ENCODE assay signal across 16 cellular contexts in the genomic region with DNA sequence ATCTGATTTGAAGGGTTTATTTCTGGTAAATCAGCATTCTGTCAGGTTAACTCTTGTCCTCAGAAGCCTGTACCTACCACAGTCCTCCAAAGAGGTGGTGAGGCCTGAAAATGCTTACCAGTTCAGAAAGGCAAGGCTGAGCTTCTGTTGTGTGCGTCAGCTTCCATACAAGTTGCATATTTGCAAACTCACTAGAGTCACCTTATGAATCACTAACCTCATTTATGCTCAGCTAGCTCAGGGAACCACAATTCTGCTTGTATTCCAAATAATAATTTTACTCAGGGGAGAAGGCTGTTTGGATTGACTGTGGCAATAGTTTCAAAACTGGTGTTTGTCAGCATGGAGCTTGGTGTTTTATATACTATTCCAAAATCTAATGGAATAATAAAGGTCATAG.
DNase-seq lines count a peak whose midpoint lies in the region; ATAC-seq and TF ChIP-seq lines count a peak whose summit lies in the region.
"Had no signal": no experiment of that assay in that cellular context is flagged by ENCODE, and none has a peak within 500 bp of the region (broad histone marks: within the 10 kb centered on the region; RNA-seq: fewer than 3 reads in every experiment).

No MANE protein-coding gene starts in this region.

- no CpG with 5 or more reads among the region's 1 CpG for WGBS in IMR-90 (ENCODE audit: extremely low coverage in 2 of 2, insufficient read length in 1 of 2), 2 experiments

- 0 out of 4 replicates have a peak, but pooled peaks cover 0 to 6% of the 10 kb centered on the region in 2 experiments for H3K79me1 ChIP-seq in IMR-90 (ENCODE audit: low read depth in 1 of 2, low read length in 2 of 2)

- no peak overlapping the region for H3K9ac ChIP-seq in IMR-90 (ENCODE audit: low read depth, low read length)
- H3K9ac ChIP-seq: BLaER1 treated with 17β-estradiol and CSF1 and Interleukin-3, amounts not matched to agents 10 nM and 100 nM had no signal

- TF ChIP-seq RAD21 in IMR-90 (IDR thresholded peaks at IDR 0.05; ENCODE audit: low read length): peak; percentile 24; the same call in 1 of the 2 replicates

- no peaks in the 10 kb centered on the region for H3K27me3 ChIP-seq in IMR-90 (ENCODE audit: control insufficient read depth, insufficient read depth, low read length)
- no peaks in the 10 kb centered on the region for H3K27me3 ChIP-seq in brain microvascular endothelial cell (replicated peaks)
- no peaks in the 10 kb centered on the region for H3K27me3 ChIP-seq in uterus
- H3K27me3 ChIP-seq: BLaER1 treated with 17β-estradiol and CSF1 and Interleukin-3, amounts not matched to agents 10 nM and 100 nM; ovary had no signal

- POLR2A ChIA-PET in AG04449 (lab: Yijun Ruan, JAX) (interaction anchor here (0.8 kb wide), 1 partner anchor 14 kb away, joined by 3 read pairs; no protein-coding TSS in a partner anchor), IMR-90 (lab: Charles Lee; ENCODE audit: unreplicated experiment) (no interaction called here)

- peak overlapping the region in 1 of 2 experiments; percentile 25; a peak in 3 of 4 replicates for H4K8ac ChIP-seq in IMR-90 (ENCODE audit: low read depth in 2 of 2, low read length in 2 of 2)

- intact Hi-C loops in IMR-90 (cut with micrococcal nuclease) (no loop called here), uterus (cut with DNase I; ENCODE audit: low total_unique reads) (no loop called here)

- H3K4me1 ChIP-seq in IMR-90 (ENCODE audit: control insufficient read depth, insufficient read depth, low read length) (peaks cover 6% of the 10 kb centered on the region), uterus (no peaks in the 10 kb centered on the region)

- in situ Hi-C loops in IMR-90 (cut with MboI; ENCODE audit: low sequenced_read_pairs): no loop called here
- in situ Hi-C loops in brain microvascular endothelial cell (cut with HindIII; ENCODE audit: low pct_ligation_motif_present, low sequenced_read_pairs): no loop called here

- TF ChIP-seq CTCF in AG04449 (IDR thresholded peaks at IDR 0.05; ENCODE audit: insufficient read depth, low read length, missing control alignments): no peak
- TF ChIP-seq CTCF in IMR-90 (conservative IDR thresholded peaks at IDR 0.05; ENCODE audit: low read depth, low read length): no peak
- no peak for TF ChIP-seq CTCF in brain microvascular endothelial cell (IDR thresholded peaks at IDR 0.05; ENCODE audit: low read depth, low read length, missing control alignments)
- TF ChIP-seq CTCF in uterus (IDR thresholded peaks at IDR 0.05): no peak

- peak overlapping the region; percentile 60; the same call in 1 of the 2 replicates for H3K23ac ChIP-seq in IMR-90 (ENCODE audit: low read depth, low read length)

- peak overlapping the region; percentile 12 for H2BK5ac ChIP-seq in IMR-90 (ENCODE audit: low read depth, low read length, poor library complexity, severe bottlenecking)

- H2BK20ac ChIP-seq in IMR-90 (ENCODE audit: low read depth, low read length): peak overlapping the region; percentile 75

- peak overlapping the region; percentile 87 for H3K14ac ChIP-seq in IMR-90 (replicated peaks; ENCODE audit: low read depth, low read length)

- H4K5ac ChIP-seq in IMR-90 (ENCODE audit: low read depth, low read length): no peak overlapping the region

- H2AFZ ChIP-seq in IMR-90 (replicated peaks; ENCODE audit: low read length, poor library complexity): no peak overlapping the region

- H3K4me2 ChIP-seq in IMR-90 (ENCODE audit: low read depth, low read length): no peak overlapping the region

- ATAC-seq in IMR-90 (ENCODE audit: low read depth) (peak; percentile 85), HG03571 (IDR thresholded peaks at IDR 0.05; ENCODE audit: unreplicated experiment) (no peak)

- peak overlapping the region; percentile 33; the same call in 1 of the 2 replicates for H2AK5ac ChIP-seq in IMR-90 (ENCODE audit: low read depth, low read length)

- H3K56ac ChIP-seq in IMR-90 (ENCODE audit: extremely low read depth, insufficient read depth, low read length): no peak overlapping the region

- H3K4ac ChIP-seq in IMR-90 (ENCODE audit: low read depth, low read length): peak overlapping the region; percentile 28; the same call in 1 of the 2 replicates

- no peaks in the 10 kb centered on the region for H4K20me1 ChIP-seq in IMR-90 (ENCODE audit: insufficient read depth, low read length)
- H4K20me1 ChIP-seq: BLaER1 treated with 17β-estradiol and CSF1 and Interleukin-3, amounts not matched to agents 10 nM and 100 nM had no signal

- TF ChIP-seq POLR2A in IMR-90 (IDR thresholded peaks at IDR 0.05; ENCODE audit: low read depth, low read length) (no peak), uterus (IDR thresholded peaks at IDR 0.05) (no peak)

- no peak overlapping the region for H3K4me3 ChIP-seq in AG04449 (ENCODE audit: low read depth, low read length)
- H3K4me3 ChIP-seq in IMR-90 (ENCODE audit: insufficient read depth, low read depth, low read length): no peak overlapping the region
- no peak overlapping the region for H3K4me3 ChIP-seq in brain microvascular endothelial cell (ENCODE audit: low read depth, low read length)
- no peak overlapping the region for H3K4me3 ChIP-seq in uterus
- H3K4me3 ChIP-seq: BLaER1 treated with 17β-estradiol and CSF1 and Interleukin-3, amounts not matched to agents 10 nM and 100 nM; HAP-1; lung; ovary had no signal

- H2BK15ac ChIP-seq in IMR-90 (ENCODE audit: low read depth, low read length): peak overlapping the region; percentile 33; the same call in 1 of the 3 replicates

- peak overlapping the region; percentile 7; the same call in 1 of the 2 replicates for H3K27ac ChIP-seq in IMR-90 (ENCODE audit: insufficient read depth, low read length)
- peak overlapping the region; percentile 62 for H3K27ac ChIP-seq in brain microvascular endothelial cell
- H3K27ac ChIP-seq in uterus: no peak overlapping the region
- H3K27ac ChIP-seq: ovary, RWPE1 had no signal

- DNase-seq in AG04449 (ENCODE audit: low read depth, low spot score) (peak; percentile 67), IMR-90 (peak; percentile 91), brain microvascular endothelial cell (peak; percentile 94), kidney tubule cell (ENCODE audit: low spot score) (peak; percentile 91), DMS 273 (lab: John Stamatoyannopoulos, UW; ENCODE audit: unreplicated experiment) (no peak), DMS79 (lab: John Stamatoyannopoulos, UW) (no peak), uterus (no peak)
- DNase-seq: activated T-cell treated with anti-CD3 and anti-CD28 coated beads, Interleukin-2, amount 50 U/mL, for 4 hours; NCI-H226; ovary; stimulated activated CD4-positive, alpha-beta T cell treated with anti-CD3 and anti-CD28 coated beads, Interleukin-4, amount 100 ng/mL, for 4 hours had no signal

- H3K9me1 ChIP-seq in IMR-90 (ENCODE audit: insufficient read depth, low read length): peaks cover 9% of the 10 kb centered on the region; the same call in 1 of the 2 replicates

- dilution Hi-C loops in IMR-90 (cut with HindIII; ENCODE audit: low sequenced_read_pairs, unreplicated experiment): no loop called here

- peak overlapping the region; percentile 78 for H2BK120ac ChIP-seq in IMR-90 (ENCODE audit: low read depth, low read length)

- H3K9me3 ChIP-seq in IMR-90 (ENCODE audit: control insufficient read depth, insufficient read depth, low read length): no peaks in the 10 kb centered on the region
- no peaks in the 10 kb centered on the region for H3K9me3 ChIP-seq in uterus
- H3K9me3 ChIP-seq: HAP-1, ovary had no signal

- CTCF ChIA-PET in AG04449 (lab: Yijun Ruan, JAX) (interaction anchor here (1.1 to 2.2 kb wide), 3 partner anchors 11 to 458 kb away, joined by 3 to 10 read pairs (median 4); no protein-coding TSS in a partner anchor), IMR-90 (lab: Yijun Ruan, JAX) (interaction anchor here (0.7 to 0.9 kb wide), 3 partner anchors 40 to 1125 kb away, joined by 3 read pairs; no protein-coding TSS in a partner anchor)

- BruUV-seq in IMR-90 (replicated peaks; lab: Mats Ljungman, UMichigan): no TSS peak

- peaks cover 8% of the 10 kb centered on the region; the same call in 1 of the 2 replicates for H3K36me3 ChIP-seq in IMR-90 (ENCODE audit: control insufficient read depth, insufficient read depth, low read length)
- H3K36me3 ChIP-seq in brain microvascular endothelial cell (replicated peaks): no peaks in the 10 kb centered on the region
- no peaks in the 10 kb centered on the region for H3K36me3 ChIP-seq in uterus
- H3K36me3 ChIP-seq: BLaER1 treated with 17β-estradiol and CSF1 and Interleukin-3, amounts not matched to agents 10 nM and 100 nM; HAP-1; ovary had no signal

- H2AK9ac ChIP-seq in IMR-90 (replicated peaks; ENCODE audit: low read depth, low read length, poor library complexity): no peak overlapping the region

- H3K18ac ChIP-seq in IMR-90 (ENCODE audit: low read depth, low read length): peak overlapping the region; percentile 49; the same call in 1 of the 2 replicates

- H4K91ac ChIP-seq in IMR-90 (ENCODE audit: insufficient read depth, low read depth, low read length): peak overlapping the region; percentile 77

TF ChIP-seq in IMR-90, 13 proteins besides CTCF, POLR2A, EP300 and RAD21:
- TF ChIP-seq CEBPB (IDR thresholded peaks at IDR 0.05; ENCODE audit: low read depth, low read length): peak; percentile 51; the same call in 1 of the 2 replicates
- TF ChIP-seq NFE2L2 (IDR thresholded peaks at IDR 0.05; ENCODE audit: low read depth, low read length): peak; percentile 56; the same call in 1 of the 2 replicates
- peak; percentile 84 for TF ChIP-seq MAFK (IDR thresholded peaks at IDR 0.05; ENCODE audit: low read depth, low read length)
- 0 out of 2 replicates have a peak, but pooled peaks have one; percentile 28 for TF ChIP-seq FOS (IDR thresholded peaks at IDR 0.05; ENCODE audit: low read depth, low read length)
- TF ChIP-seq CHD1 (IDR thresholded peaks at IDR 0.05; ENCODE audit: low read depth, low read length): no peak

Comparison
In these comparisons a context has a peak if more than half of its experiments do, and no peak if none do; other contexts are left out.
1. DNase-seq: peak in AG04449 (single experiment), IMR-90 (single experiment), brain microvascular endothelial cell (single experiment) and kidney tubule cell (single experiment); none in DMS 273 (single experiment), DMS79 (single experiment) and uterus (0 of 2).
2. H3K27ac ChIP-seq: peak in IMR-90 (single experiment) and brain microvascular endothelial cell (single experiment); none in uterus (0 of 2).